Comparison of ENCODE assay signal across 9 cellular contexts in the genomic region with DNA sequence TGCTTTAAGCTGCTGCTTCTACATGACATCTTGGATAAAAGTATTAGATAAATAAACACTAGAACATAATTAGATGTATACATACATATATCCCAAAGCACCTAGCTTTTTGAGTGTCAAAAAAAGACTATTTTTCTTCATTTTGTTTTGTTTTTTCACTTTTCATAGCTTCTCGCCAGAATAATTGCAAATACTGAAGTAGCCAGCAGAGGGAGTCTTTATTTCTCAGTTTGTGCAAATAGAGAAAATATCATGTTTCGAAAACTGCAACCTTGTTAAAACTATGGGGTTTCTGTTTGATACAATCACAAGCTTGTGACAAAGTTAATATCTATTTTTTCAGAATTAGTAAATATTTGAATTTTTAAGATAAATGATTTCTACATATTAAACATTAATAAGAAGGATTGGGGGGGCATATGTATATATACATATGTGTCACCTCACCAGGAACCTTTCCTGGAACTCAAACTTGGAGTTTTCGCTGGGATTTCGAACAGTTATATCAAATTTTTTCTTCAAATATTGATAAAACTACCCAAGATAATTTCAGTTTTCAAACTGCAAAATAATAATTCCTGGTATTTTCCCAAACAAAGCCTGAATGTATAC.
DNase-seq lines count a peak whose midpoint lies in the region; TF ChIP-seq lines count a peak whose summit lies in the region.
"Had no signal": no experiment of that assay in that cellular context is flagged by ENCODE, and none has a peak within 500 bp of the region (broad histone marks: within the 10 kb centered on the region; RNA-seq: fewer than 3 reads in every experiment).

No MANE protein-coding gene starts in this region.

- H3K4me2 ChIP-seq in fibroblast of lung (ENCODE audit: extremely low read depth, insufficient read depth, low read length) (no peak overlapping the region), smooth muscle cell (no peak overlapping the region)

- no peaks in the 10 kb centered on the region for H3K4me1 Mint-ChIP-seq in activated CD4-positive, alpha-beta memory T cell treated with anti-CD3 and anti-CD28 coated beads, Interleukin-2, amount 10 ng/mL, durations not matched to agents 7 days and 5 days

- H3K27ac ChIP-seq in HEK293 (ENCODE audit: extremely low read depth, low read depth, low read length) (no peak overlapping the region), fibroblast of lung (ENCODE audit: insufficient read depth, low read length) (no peak overlapping the region), smooth muscle cell (ENCODE audit: low read depth) (no peak overlapping the region)
- H3K27ac ChIP-seq: SJSA1 had no signal

- no peak overlapping the region for H3K4me3 Mint-ChIP-seq in activated CD4-positive, alpha-beta memory T cell treated with anti-CD3 and anti-CD28 coated beads, Interleukin-2, amount 10 ng/mL, durations not matched to agents 7 days and 5 days

- no peaks in the 10 kb centered on the region for H3K27me3 Mint-ChIP-seq in activated CD4-positive, alpha-beta memory T cell treated with anti-CD3 and anti-CD28 coated beads, Interleukin-2, amount 10 ng/mL, durations not matched to agents 7 days and 5 days

- no peaks in the 10 kb centered on the region for H3K9me3 Mint-ChIP-seq in activated CD4-positive, alpha-beta memory T cell treated with anti-CD3 and anti-CD28 coated beads, Interleukin-2, amount 10 ng/mL, durations not matched to agents 7 days and 5 days

- H3K36me3 ChIP-seq in HEK293 (ENCODE audit: control insufficient read depth in 2 of 2, insufficient read depth in 1 of 2, low read length in 2 of 2) (no peaks in the 10 kb centered on the region), fibroblast of lung (ENCODE audit: control insufficient read depth, insufficient read depth, low read length) (no peaks in the 10 kb centered on the region), smooth muscle cell (ENCODE audit: low read depth) (no peaks in the 10 kb centered on the region)
- H3K36me3 ChIP-seq: SJSA1 had no signal

- H2AFZ ChIP-seq in fibroblast of lung (ENCODE audit: low read length) (no peak overlapping the region), smooth muscle cell (ENCODE audit: low read depth) (no peak overlapping the region)

- 61% methylated on average over 4 of the region's 4 CpGs for WGBS in smooth muscle cell (ENCODE audit: low lambda C conversion rate)

- POLR2A ChIA-PET in HEK293 (lab: Yijun Ruan, JAX): no interaction called here
- POLR2A ChIA-PET in activated CD4-positive, alpha-beta memory T cell treated with anti-CD3 and anti-CD28 coated beads, Interleukin-2, amount 10 ng/mL, durations not matched to agents 7 days and 5 days (lab: Charles Lee): no interaction called here

- H3K4me3 ChIP-seq in HEK293 (ENCODE audit: low read depth, low read length): no peak overlapping the region
- H3K4me3 ChIP-seq in fibroblast of lung (replicated peaks in 1 of 4; ENCODE audit: control extremely low read depth in 1 of 4, insufficient read depth in 1 of 4, low read depth in 3 of 4, low read length in 4 of 4): no peak overlapping the region
- no peak overlapping the region for H3K4me3 ChIP-seq in smooth muscle cell
- H3K4me3 ChIP-seq: SJSA1 had no signal

- H4K20me1 ChIP-seq in fibroblast of lung (ENCODE audit: control insufficient read depth, extremely low read depth, insufficient read depth, low read length) (no peaks in the 10 kb centered on the region), smooth muscle cell (ENCODE audit: low read depth) (no peaks in the 10 kb centered on the region)

- H3K4me1 ChIP-seq in HEK293 (ENCODE audit: control insufficient read depth, insufficient read depth, low read length): no peaks in the 10 kb centered on the region; the same call in 1 of the 2 replicates
- H3K4me1 ChIP-seq in fibroblast of lung (ENCODE audit: control insufficient read depth, extremely low read depth, insufficient read depth, low read length): no peaks in the 10 kb centered on the region
- no peaks in the 10 kb centered on the region for H3K4me1 ChIP-seq in smooth muscle cell (ENCODE audit: low read depth)
- H3K4me1 ChIP-seq: SJSA1 had no signal

- peak; percentile 12 for DNase-seq in DMS 273 treated with DMSO at 0.1 percent for 48 hours (lab: John Stamatoyannopoulos, UW)
- DNase-seq in OCI-M1 (lab: John Stamatoyannopoulos, UW): peak; percentile 69
- DNase-seq in fibroblast of lung (ENCODE audit: low read depth in 2 of 2): peak; percentile 20 to 33
- DNase-seq in smooth muscle cell (lab: John Stamatoyannopoulos, UW; ENCODE audit: unreplicated experiment): no peak
- no peak for DNase-seq in stimulated activated CD4-positive, alpha-beta T cell treated with anti-CD3 and anti-CD28 coated beads, Interleukin-1b, Interleukin-23, amount 100 ng/mL, for 48 hours
- no peak for DNase-seq in activated effector memory CD4-positive, alpha-beta T cell treated with Interleukin-2 at 50 U/mL for 16 hours
- DNase-seq in activated CD4-positive, alpha-beta memory T cell treated with anti-CD3 and anti-CD28 coated beads, Interleukin-2, amount 10 ng/mL, durations not matched to agents 7 days and 5 days: no peak

- H3K9me3 ChIP-seq in HEK293 (ENCODE audit: control insufficient read depth, insufficient read depth, low read depth, low read length): no peaks in the 10 kb centered on the region
- no peaks in the 10 kb centered on the region for H3K9me3 ChIP-seq in fibroblast of lung (ENCODE audit: control insufficient read depth, insufficient read depth, low read depth, low read length)
- H3K9me3 ChIP-seq in smooth muscle cell (replicated peaks; ENCODE audit: low read depth): no peaks in the 10 kb centered on the region
- H3K9me3 ChIP-seq: SJSA1 had no signal

- H3K27me3 ChIP-seq in fibroblast of lung (ENCODE audit: control insufficient read depth, insufficient read depth, low read length): no peaks in the 10 kb centered on the region
- H3K27me3 ChIP-seq in smooth muscle cell (ENCODE audit: low read depth): no peaks in the 10 kb centered on the region
- H3K27me3 ChIP-seq: SJSA1 had no signal

- H3K27ac Mint-ChIP-seq in activated CD4-positive, alpha-beta memory T cell treated with anti-CD3 and anti-CD28 coated beads, Interleukin-2, amount 10 ng/mL, durations not matched to agents 7 days and 5 days: no peak overlapping the region

- CTCF ChIA-PET in HEK293 (lab: Yijun Ruan, JAX): interaction anchor here (0.6 to 4.7 kb wide), 48 partner anchors 8 to 1389 kb away, joined by 3 to 67 read pairs (median 4); a partner anchor contains a TSS
- CTCF ChIA-PET in activated CD4-positive, alpha-beta memory T cell treated with anti-CD3 and anti-CD28 coated beads, Interleukin-2, amount 10 ng/mL, durations not matched to agents 7 days and 5 days (lab: Charles Lee): interaction anchor here (0.7 to 1.4 kb wide), 3 partner anchors 9 to 282 kb away, joined by 3 read pairs; a partner anchor contains a TSS

- H3K9ac ChIP-seq in fibroblast of lung (ENCODE audit: insufficient read depth, low read length) (no peak overlapping the region), smooth muscle cell (ENCODE audit: low read depth) (no peak overlapping the region)

- no peaks in the 10 kb centered on the region for H3K79me2 ChIP-seq in fibroblast of lung (ENCODE audit: control insufficient read depth, insufficient read depth, low read length)
- no peaks in the 10 kb centered on the region for H3K79me2 ChIP-seq in smooth muscle cell (ENCODE audit: low read depth)

- no peaks in the 10 kb centered on the region for H3F3A ChIP-seq in smooth muscle cell (ENCODE audit: low read depth)

- H3K36me3 Mint-ChIP-seq in activated CD4-positive, alpha-beta memory T cell treated with anti-CD3 and anti-CD28 coated beads, Interleukin-2, amount 10 ng/mL, durations not matched to agents 7 days and 5 days (ENCODE audit: low read depth): no peaks in the 10 kb centered on the region

- TF ChIP-seq CTCF in HEK293 (tag by site-specific recombination; IDR thresholded peaks at IDR 0.05): no peak
- peak; percentile 47 to 64 for TF ChIP-seq CTCF in fibroblast of lung (conservative IDR thresholded peaks at IDR 0.05 in 1 of 2, IDR thresholded peaks at IDR 0.05 in 1 of 2; ENCODE audit: low read depth in 1 of 2, low read length in 2 of 2)
- peak; percentile 85 for TF ChIP-seq CTCF in smooth muscle cell (IDR thresholded peaks at IDR 0.05; ENCODE audit: borderline replicate concordance, insufficient read depth, poor library complexity, severe bottlenecking)

TF ChIP-seq in HEK293, 187 proteins besides CTCF, POLR2A, EP300 and RAD21:
- TF ChIP-seq ZNF792 (tag by site-specific recombination; IDR thresholded peaks at IDR 0.05): no peak
- TF ChIP-seq ZNF654 (tag by site-specific recombination; IDR thresholded peaks at IDR 0.05; ENCODE audit: low read depth): peak; percentile 43; the same call in 1 of the 2 replicates
- TF ChIP-seq, protein P1, sequence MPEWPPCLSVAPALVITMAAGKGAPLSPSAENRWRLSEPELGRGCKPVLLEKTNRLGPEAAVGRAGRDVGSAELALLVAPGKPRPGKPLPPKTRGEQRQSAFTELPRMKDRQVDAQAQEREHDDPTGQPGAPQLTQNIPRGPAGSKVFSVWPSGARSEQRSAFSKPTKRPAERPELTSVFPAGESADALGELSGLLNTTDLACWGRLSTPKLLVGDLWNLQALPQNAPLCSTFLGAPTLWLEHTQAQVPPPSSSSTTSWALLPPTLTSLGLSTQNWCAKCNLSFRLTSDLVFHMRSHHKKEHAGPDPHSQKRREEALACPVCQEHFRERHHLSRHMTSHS (tag by site-specific recombination; IDR thresholded peaks at IDR 0.05): no peak
- no peak for TF ChIP-seq ZNF221 (tag by site-specific recombination; IDR thresholded peaks at IDR 0.05; ENCODE audit: borderline replicate concordance)
- no peak for TF ChIP-seq OVOL3 (tag by site-specific recombination; IDR thresholded peaks at IDR 0.05)
- no peak for TF ChIP-seq ZNF610 (tag by site-specific recombination; IDR thresholded peaks at IDR 0.05; ENCODE audit: borderline replicate concordance)
- no peak for TF ChIP-seq ZNF239 (tag by site-specific recombination; IDR thresholded peaks at IDR 0.05)

Comparison
In these comparisons a context has a peak if more than half of its experiments do, and no peak if none do; other contexts are left out.
1. DNase-seq: peak in DMS 273 treated with DMSO at 0.1 percent for 48 hours (single experiment), OCI-M1 (single experiment) and fibroblast of lung (2 of 2); none in smooth muscle cell (single experiment), stimulated activated CD4-positive, alpha-beta T cell treated with anti-CD3 and anti-CD28 coated beads, Interleukin-1b, Interleukin-23, amount 100 ng/mL, for 48 hours (single experiment), activated effector memory CD4-positive, alpha-beta T cell treated with Interleukin-2 at 50 U/mL for 16 hours (single experiment) and activated CD4-positive, alpha-beta memory T cell treated with anti-CD3 and anti-CD28 coated beads, Interleukin-2, amount 10 ng/mL, durations not matched to agents 7 days and 5 days (single experiment).